Comparison of ENCODE assay signal across 10 cellular contexts in genomic region chr10:114519306-114519669, GRCh38.
DNase-seq lines count a peak whose midpoint lies in the region; ATAC-seq and TF ChIP-seq lines count a peak whose summit lies in the region.
"Had no signal": no experiment of that assay in that cellular context is flagged by ENCODE, and none has a peak within 500 bp of the region (broad histone marks: within the 10 kb centered on the region; RNA-seq: fewer than 3 reads in every experiment).

No MANE protein-coding gene starts in this region.

- no peak overlapping the region for H3K4me3 ChIP-seq in Peyer's patch

- TF ChIP-seq CTCF in Peyer's patch (IDR thresholded peaks at IDR 0.05): no peak
- TF ChIP-seq CTCF in foreskin keratinocyte (conservative IDR thresholded peaks at IDR 0.05): no peak

- H3K9me3 ChIP-seq in Peyer's patch: no peaks in the 10 kb centered on the region

- peak in 1 of 2 donors; percentile 16 for TF ChIP-seq POLR2A in Peyer's patch (IDR thresholded peaks at IDR 0.05)

- H3K4me1 ChIP-seq in Peyer's patch (peaks cover 6 to 32% (median 18%) of the 10 kb centered on the region in 4 donors), foreskin keratinocyte (peaks cover 20% of the 10 kb centered on the region)

- ATAC-seq in foreskin keratinocyte (peak; percentile 75), GM21515 (IDR thresholded peaks at IDR 0.05; ENCODE audit: unreplicated experiment) (no peak)

- no peaks in the 10 kb centered on the region for H3K27me3 ChIP-seq in Peyer's patch
- H3K27me3 ChIP-seq in foreskin keratinocyte: no peaks in the 10 kb centered on the region

- DNase-seq in EH (ENCODE audit: low read depth) (peak; percentile 7), Peyer's patch (peak in 2 of 3 donors; percentile 83 to 87), foreskin keratinocyte (peak; percentile 85 to 87), renal cortical epithelial cell (ENCODE audit: low read depth) (peak; percentile 66), NCI-H1105 (lab: John Stamatoyannopoulos, UW) (no peak), NCI-H524 treated with DMSO at 0.1 percent for 48 hours (lab: John Stamatoyannopoulos, UW) (no peak), GF-D8 (lab: John Stamatoyannopoulos, UW) (no peak)
- DNase-seq: NCI-H2107 had no signal

- H3K36me3 ChIP-seq in Peyer's patch: no peaks in the 10 kb centered on the region

- H3K27ac ChIP-seq in Peyer's patch: peak overlapping the region in 3 of 4 donors; percentile 61 to 88 (median 77)
- peak overlapping the region; percentile 95 for H3K27ac ChIP-seq in foreskin keratinocyte
- H3K27ac ChIP-seq: VCaP had no signal

Comparison
In these comparisons a context has a peak if more than half of its experiments do, and no peak if none do; other contexts are left out.
1. DNase-seq: peak in EH (single experiment), Peyer's patch (2 of 3), foreskin keratinocyte (2 of 2) and renal cortical epithelial cell (single experiment); none in NCI-H1105 (single experiment), NCI-H524 treated with DMSO at 0.1 percent for 48 hours (single experiment) and GF-D8 (single experiment).